In the genomic region with DNA sequence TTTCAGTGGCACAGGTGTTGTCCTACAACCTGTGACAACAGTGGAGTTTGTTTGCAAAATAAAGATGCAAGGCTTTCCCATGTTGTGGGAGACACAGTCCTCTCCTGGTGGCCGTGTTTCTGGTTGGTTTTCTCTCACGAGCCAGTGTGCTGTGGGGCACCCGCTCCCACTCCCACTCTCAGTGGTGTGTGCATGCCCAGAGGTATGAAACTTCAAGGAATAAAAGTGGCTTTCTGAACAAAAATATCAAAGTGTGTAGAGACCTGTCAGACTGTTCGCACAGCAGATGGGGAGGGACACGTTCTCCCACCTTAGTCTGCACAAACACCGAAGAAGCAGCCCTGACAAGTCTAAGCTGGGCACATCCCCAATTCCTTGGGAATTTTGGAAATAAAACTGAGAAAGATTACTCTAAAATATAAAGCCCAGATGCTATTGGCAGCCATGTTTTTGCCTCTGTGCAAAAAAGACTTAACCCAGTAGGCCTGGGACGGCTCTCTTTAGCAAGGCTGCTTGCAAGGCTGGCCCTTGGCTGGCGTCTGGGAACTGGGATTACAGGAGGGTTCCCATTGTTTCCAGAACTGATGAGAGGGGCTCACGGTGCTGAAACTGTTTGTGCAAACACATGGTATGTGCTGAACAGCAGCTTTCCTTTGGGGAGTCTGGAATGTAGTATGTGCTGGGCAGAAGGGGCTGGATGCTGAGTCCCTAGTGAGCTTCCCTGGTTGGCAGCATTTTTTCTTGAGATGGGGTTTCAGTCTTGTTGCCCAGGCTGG, we compare ENCODE assay signal across 13 cellular contexts.
A peak's percentile ranks its signal among the peaks of the same experiment; 100 is the strongest.
DNase-seq lines count a peak whose midpoint lies in the region; ATAC-seq and TF ChIP-seq lines count a peak whose summit lies in the region.
"Had no signal": no experiment of that assay in that cellular context is flagged by ENCODE, and none has a peak within 500 bp of the region (broad histone marks: within the 10 kb centered on the region; RNA-seq: fewer than 3 reads in every experiment).

No MANE protein-coding gene starts in this region.

- POLR2A ChIA-PET in naive thymus-derived CD8-positive, alpha-beta T cell (lab: Charles Lee), result no interaction called here

- H3K36me3 ChIP-seq in Peyer's patch, result no peaks in the 10 kb centered on the region

- H3K9me3 ChIP-seq in Peyer's patch, result no peaks in the 10 kb centered on the region
- H3K9me3 ChIP-seq: A549 had no signal

- peak overlapping the region; percentile 61 for H3K27ac Mint-ChIP-seq in activated naive CD8-positive, alpha-beta T cell
- no peak overlapping the region for H3K27ac Mint-ChIP-seq in activated naive CD8-positive, alpha-beta T cell treated with anti-CD3 and anti-CD28 coated beads for 36 hours
- H3K27ac Mint-ChIP-seq in chondrocyte (ENCODE audit: unreplicated experiment), result peak overlapping the region; percentile 20
- peak overlapping the region; percentile 72 to 92 (median 88) for H3K27ac Mint-ChIP-seq in naive thymus-derived CD8-positive, alpha-beta T cell

- no peak overlapping the region for H3K4me3 ChIP-seq in Peyer's patch
- H3K4me3 ChIP-seq: A549 had no signal

- no peaks in the 10 kb centered on the region for H3K36me3 Mint-ChIP-seq in activated naive CD8-positive, alpha-beta T cell
- peaks cover 6% of the 10 kb centered on the region for H3K36me3 Mint-ChIP-seq in activated naive CD8-positive, alpha-beta T cell treated with anti-CD3 and anti-CD28 coated beads for 36 hours
- H3K36me3 Mint-ChIP-seq in chondrocyte (ENCODE audit: low read depth), result peaks cover 17% of the 10 kb centered on the region
- no peaks in the 10 kb centered on the region for H3K36me3 Mint-ChIP-seq in naive thymus-derived CD8-positive, alpha-beta T cell

- no peaks in the 10 kb centered on the region for H3K27me3 Mint-ChIP-seq in activated naive CD8-positive, alpha-beta T cell
- no peaks in the 10 kb centered on the region for H3K27me3 Mint-ChIP-seq in activated naive CD8-positive, alpha-beta T cell treated with anti-CD3 and anti-CD28 coated beads for 36 hours
- no peaks in the 10 kb centered on the region for H3K27me3 Mint-ChIP-seq in chondrocyte (ENCODE audit: low read depth)
- no peaks in the 10 kb centered on the region for H3K27me3 Mint-ChIP-seq in naive thymus-derived CD8-positive, alpha-beta T cell

- H3K4me1 Mint-ChIP-seq in activated naive CD8-positive, alpha-beta T cell (ENCODE audit: low read depth), result peaks cover 94% of the 10 kb centered on the region
- peaks cover 70% of the 10 kb centered on the region for H3K4me1 Mint-ChIP-seq in activated naive CD8-positive, alpha-beta T cell treated with anti-CD3 and anti-CD28 coated beads for 36 hours
- H3K4me1 Mint-ChIP-seq in chondrocyte (ENCODE audit: low read depth), result peaks cover 81% of the 10 kb centered on the region
- peaks cover 45 to 92% (median 87%) of the 10 kb centered on the region in 4 donors for H3K4me1 Mint-ChIP-seq in naive thymus-derived CD8-positive, alpha-beta T cell

- no peak for ATAC-seq in naive thymus-derived CD8-positive, alpha-beta T cell
- no peak for ATAC-seq in HG03139 (IDR thresholded peaks at IDR 0.05; ENCODE audit: unreplicated experiment)
- ATAC-seq: A549 had no signal

- no peak overlapping the region for H3K4me3 Mint-ChIP-seq in activated naive CD8-positive, alpha-beta T cell
- H3K4me3 Mint-ChIP-seq in activated naive CD8-positive, alpha-beta T cell treated with anti-CD3 and anti-CD28 coated beads for 36 hours, result no peak overlapping the region
- H3K4me3 Mint-ChIP-seq in chondrocyte (ENCODE audit: unreplicated experiment), result no peak overlapping the region
- H3K4me3 Mint-ChIP-seq in naive thymus-derived CD8-positive, alpha-beta T cell, result peak overlapping the region in 7 of 10 donors; percentile 8 to 75 (median 49)

- no peak for DNase-seq in activated naive CD8-positive, alpha-beta T cell treated with anti-CD3 and anti-CD28 coated beads for 36 hours
- DNase-seq in chondrocyte (ENCODE audit: low spot score) (no peak), AG20443 (ENCODE audit: low spot score) (no peak), Peyer's patch (no peak)
- DNase-seq in naive thymus-derived CD8-positive, alpha-beta T cell, result no peak
- no peak for DNase-seq in activated CD4-positive, alpha-beta T cell treated with anti-CD3 and anti-CD28 coated beads for 1 hour
- DNase-seq: NCI-H1048, NCI-H146, Right ventricle myocardium superior had no signal

- H3K9me3 Mint-ChIP-seq in activated naive CD8-positive, alpha-beta T cell (ENCODE audit: low read depth), result no peaks in the 10 kb centered on the region
- H3K9me3 Mint-ChIP-seq in activated naive CD8-positive, alpha-beta T cell treated with anti-CD3 and anti-CD28 coated beads for 36 hours, result peaks cover 2% of the 10 kb centered on the region
- H3K9me3 Mint-ChIP-seq in chondrocyte (ENCODE audit: low read depth), result no peaks in the 10 kb centered on the region
- H3K9me3 Mint-ChIP-seq in naive thymus-derived CD8-positive, alpha-beta T cell, result peaks cover 0 to 2% (median 0%) of the 10 kb centered on the region in 9 donors

- no peaks in the 10 kb centered on the region for H3K4me1 ChIP-seq in Peyer's patch

- H3K27me3 ChIP-seq in Peyer's patch, result no peaks in the 10 kb centered on the region

- TF ChIP-seq CTCF in chondrocyte (IDR thresholded peaks at IDR 0.05), result no peak
- no peak for TF ChIP-seq CTCF in Peyer's patch (IDR thresholded peaks at IDR 0.05)

- no peak for TF ChIP-seq POLR2A in Peyer's patch (IDR thresholded peaks at IDR 0.05)

- no peak overlapping the region for H3K27ac ChIP-seq in Peyer's patch
- H3K27ac ChIP-seq: A549, C4-2B had no signal

Comparison
In these comparisons a context has a peak if more than half of its experiments do, and no peak if none do; other contexts are left out.
1. H3K4me3 Mint-ChIP-seq: peak in naive thymus-derived CD8-positive, alpha-beta T cell (7 of 10); none in activated naive CD8-positive, alpha-beta T cell (single experiment), activated naive CD8-positive, alpha-beta T cell treated with anti-CD3 and anti-CD28 coated beads for 36 hours (single experiment) and chondrocyte (single experiment).